ENCODE assay signal across 1 cellular context in the genomic region with DNA sequence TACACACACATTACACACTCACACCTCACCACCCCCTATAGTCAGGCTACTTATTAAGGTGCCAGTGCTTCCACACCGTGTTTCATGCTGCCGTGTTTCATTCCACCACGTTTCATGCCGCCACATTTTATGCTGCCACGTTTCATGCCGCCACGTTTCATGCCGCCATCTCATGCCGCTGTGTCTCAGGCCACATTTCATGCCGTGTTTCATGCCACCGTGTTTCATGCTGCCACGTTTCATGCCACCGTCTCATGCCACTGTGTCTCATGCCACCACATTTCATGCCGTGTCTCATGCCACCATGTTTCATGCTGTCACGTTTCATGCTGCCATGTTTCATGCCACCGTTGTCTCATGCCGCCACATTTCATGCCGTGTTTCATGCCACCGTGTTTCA.
TF ChIP-seq lines count a peak whose summit lies in the region.

No MANE protein-coding gene starts in this region.

TF ChIP-seq in K562, 482 proteins besides CTCF, POLR2A, EP300 and RAD21 (continued from another document):
- TF ChIP-seq, protein P1, sequence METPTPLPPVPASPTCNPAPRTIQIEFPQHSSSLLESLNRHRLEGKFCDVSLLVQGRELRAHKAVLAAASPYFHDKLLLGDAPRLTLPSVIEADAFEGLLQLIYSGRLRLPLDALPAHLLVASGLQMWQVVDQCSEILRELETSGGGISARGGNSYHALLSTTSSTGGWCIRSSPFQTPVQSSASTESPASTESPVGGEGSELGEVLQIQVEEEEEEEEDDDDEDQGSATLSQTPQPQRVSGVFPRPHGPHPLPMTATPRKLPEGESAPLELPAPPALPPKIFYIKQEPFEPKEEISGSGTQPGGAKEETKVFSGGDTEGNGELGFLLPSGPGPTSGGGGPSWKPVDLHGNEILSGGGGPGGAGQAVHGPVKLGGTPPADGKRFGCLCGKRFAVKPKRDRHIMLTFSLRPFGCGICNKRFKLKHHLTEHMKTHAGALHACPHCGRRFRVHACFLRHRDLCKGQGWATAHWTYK (CRISPR knock-in tag; IDR thresholded peaks at IDR 0.05), result peak; percentile 58; the same call in 1 of the 2 replicates
- TF ChIP-seq POLR2AphosphoS5 (IDR thresholded peaks at IDR 0.05; ENCODE audit: control insufficient read depth, insufficient read depth, low read depth, low read length) (0 out of 2 replicates have a peak, but pooled peaks have one; percentile 12), POLR2G (IDR thresholded peaks at IDR 0.05; ENCODE audit: low read depth, low read length) (0 out of 2 replicates have a peak, but pooled peaks have one; percentile 13)
